ENCODE assay signal across 13 cellular contexts in genomic region chr2:37786854-37787253, GRCh38.
DNase-seq lines count a peak whose midpoint lies in the region; ATAC-seq and TF ChIP-seq lines count a peak whose summit lies in the region.
"Had no signal": no experiment of that assay in that cellular context is flagged by ENCODE, and none has a peak within 500 bp of the region (broad histone marks: within the 10 kb centered on the region; RNA-seq: fewer than 3 reads in every experiment).

No MANE protein-coding gene starts in this region.

- DNase-seq in LoVo (ENCODE audit: low spot score) (peak; percentile 72), NCI-H345 treated with DMSO at 0.1 percent for 48 hours (lab: John Stamatoyannopoulos, UW; ENCODE audit: unreplicated experiment) (peak; percentile 96), foreskin keratinocyte (peak; percentile 93 to 95), smooth muscle cell (lab: John Stamatoyannopoulos, UW; ENCODE audit: unreplicated experiment) (no peak), NOMO-1 treated with dmso at 0.1 percent for 144 hours (lab: John Stamatoyannopoulos, UW; ENCODE audit: unreplicated experiment) (no peak), iPS-NIHi11 (ENCODE audit: low spot score) (no peak)
- DNase-seq: activated T-cell treated with anti-CD3 and anti-CD28 coated beads, Interleukin-2, amount 50 U/mL, for 24 hours; brain microvascular endothelial cell; DND-41; MV-4-11; stimulated activated CD4-positive, alpha-beta T cell treated with anti-CD3 and anti-CD28 coated beads, Interleukin-15, amount 100 ng/mL, for 24 hours; stimulated activated naive CD4-positive, alpha-beta T cell treated with Interleukin-2 at 50 U/mL for 16 hours had no signal

- H4K20me1 ChIP-seq in smooth muscle cell (ENCODE audit: low read depth): no peaks in the 10 kb centered on the region

- ATAC-seq in foreskin keratinocyte: peak; percentile 92
- no peak for ATAC-seq in GM18867 (IDR thresholded peaks at IDR 0.05; ENCODE audit: unreplicated experiment)

- no peak overlapping the region for H3K4me2 ChIP-seq in smooth muscle cell

- no peaks in the 10 kb centered on the region for H3K79me2 ChIP-seq in smooth muscle cell (ENCODE audit: low read depth)

- no peak overlapping the region for H2AFZ ChIP-seq in smooth muscle cell (ENCODE audit: low read depth)

- H3K27ac ChIP-seq in foreskin keratinocyte: no peak overlapping the region
- H3K27ac ChIP-seq in smooth muscle cell (ENCODE audit: low read depth): peak overlapping the region; percentile 68
- H3K27ac ChIP-seq: brain microvascular endothelial cell had no signal

- H3K9me3 ChIP-seq in smooth muscle cell (replicated peaks; ENCODE audit: low read depth): no peaks in the 10 kb centered on the region

- H3K4me1 ChIP-seq in foreskin keratinocyte: peaks cover 30% of the 10 kb centered on the region
- H3K4me1 ChIP-seq in smooth muscle cell (ENCODE audit: low read depth): peaks cover 10% of the 10 kb centered on the region

- H3F3A ChIP-seq in smooth muscle cell (ENCODE audit: low read depth): peaks cover 8% of the 10 kb centered on the region

- no peaks in the 10 kb centered on the region for H3K36me3 ChIP-seq in smooth muscle cell (ENCODE audit: low read depth)
- H3K36me3 ChIP-seq: brain microvascular endothelial cell had no signal

- H3K27me3 ChIP-seq in foreskin keratinocyte (no peaks in the 10 kb centered on the region), smooth muscle cell (ENCODE audit: low read depth) (no peaks in the 10 kb centered on the region)
- H3K27me3 ChIP-seq: brain microvascular endothelial cell had no signal

- WGBS in smooth muscle cell (ENCODE audit: low lambda C conversion rate): 57% methylated on average over 5 of the region's 5 CpGs

- no peak overlapping the region for H3K9ac ChIP-seq in smooth muscle cell (ENCODE audit: low read depth)

- no peak overlapping the region for H3K4me3 ChIP-seq in smooth muscle cell

- TF ChIP-seq CTCF in foreskin keratinocyte (conservative IDR thresholded peaks at IDR 0.05): no peak
- TF ChIP-seq CTCF in smooth muscle cell (IDR thresholded peaks at IDR 0.05; ENCODE audit: borderline replicate concordance, insufficient read depth, poor library complexity, severe bottlenecking): no peak

Comparison
In these comparisons a context has a peak if more than half of its experiments do, and no peak if none do; other contexts are left out.
1. DNase-seq: peak in LoVo (single experiment), NCI-H345 treated with DMSO at 0.1 percent for 48 hours (single experiment) and foreskin keratinocyte (2 of 2); none in smooth muscle cell (single experiment), NOMO-1 treated with dmso at 0.1 percent for 144 hours (single experiment) and iPS-NIHi11 (single experiment).